23 cellular contexts compared by ENCODE assay signal in genomic region chr3:126005951-126006350, GRCh38. TPM values are rescaled to one million over a fixed set of nuclear protein-coding genes. Genes with fewer than 3 reads are reported as not detected.
DNase-seq lines count a peak whose midpoint lies in the region; ATAC-seq and TF ChIP-seq lines count a peak whose summit lies in the region.
"Had no signal": no experiment of that assay in that cellular context is flagged by ENCODE, and none has a peak within 500 bp of the region (broad histone marks: within the 10 kb centered on the region; RNA-seq: fewer than 3 reads in every experiment).

No MANE protein-coding gene starts in this region.

- no peaks in the 10 kb centered on the region for H3K4me1 Mint-ChIP-seq in activated naive CD8-positive, alpha-beta T cell treated with anti-CD3 and anti-CD28 coated beads, Interleukin-2, amount 50 U/mL, for 24 hours
- H3K4me1 Mint-ChIP-seq: activated naive CD4-positive, alpha-beta T cell treated with anti-CD3 and anti-CD28 coated beads, Interleukin-2, amount 50 U/mL, for 24 hours; CD8-positive, alpha-beta memory T cell; T-helper 17 cell had no signal

- peaks cover 10% of the 10 kb centered on the region for H3K9me3 Mint-ChIP-seq in activated naive CD8-positive, alpha-beta T cell treated with anti-CD3 and anti-CD28 coated beads, Interleukin-2, amount 50 U/mL, for 24 hours

- H3K36me3 Mint-ChIP-seq in activated naive CD8-positive, alpha-beta T cell treated with anti-CD3 and anti-CD28 coated beads, Interleukin-2, amount 50 U/mL, for 24 hours (ENCODE audit: low read depth): peaks cover 21% of the 10 kb centered on the region

- no peak overlapping the region for H3K27ac Mint-ChIP-seq in activated naive CD8-positive, alpha-beta T cell treated with anti-CD3 and anti-CD28 coated beads, Interleukin-2, amount 50 U/mL, for 24 hours
- H3K27ac Mint-ChIP-seq: activated naive CD4-positive, alpha-beta T cell treated with anti-CD3 and anti-CD28 coated beads, Interleukin-2, amount 50 U/mL, for 24 hours; CD8-positive, alpha-beta memory T cell; progenitor cell of endocrine pancreas; T-helper 17 cell had no signal

- H3K27me3 Mint-ChIP-seq in activated naive CD8-positive, alpha-beta T cell treated with anti-CD3 and anti-CD28 coated beads, Interleukin-2, amount 50 U/mL, for 24 hours: no peaks in the 10 kb centered on the region
- H3K27me3 Mint-ChIP-seq: activated naive CD4-positive, alpha-beta T cell treated with anti-CD3 and anti-CD28 coated beads, Interleukin-2, amount 50 U/mL, for 24 hours; CD8-positive, alpha-beta memory T cell; progenitor cell of endocrine pancreas; T-helper 17 cell had no signal

- no peak for ATAC-seq in activated naive CD8-positive, alpha-beta T cell treated with anti-CD3 and anti-CD28 coated beads, Interleukin-2, amount 50 U/mL, for 24 hours
- ATAC-seq in GM21360 (IDR thresholded peaks at IDR 0.05; ENCODE audit: unreplicated experiment): no peak
- ATAC-seq: Panc1, T-helper 17 cell had no signal

- no peak overlapping the region for H3K4me3 ChIP-seq in cardiac fibroblast (replicated peaks in 1 of 2; ENCODE audit: low read depth in 2 of 2, low read length in 2 of 2)
- H3K4me3 ChIP-seq: hepatocyte, stomach, uterus had no signal

- no peak overlapping the region for H3K4me3 Mint-ChIP-seq in activated naive CD8-positive, alpha-beta T cell treated with anti-CD3 and anti-CD28 coated beads, Interleukin-2, amount 50 U/mL, for 24 hours
- H3K4me3 Mint-ChIP-seq: activated naive CD4-positive, alpha-beta T cell treated with anti-CD3 and anti-CD28 coated beads, Interleukin-2, amount 50 U/mL, for 24 hours; CD8-positive, alpha-beta memory T cell; T-helper 17 cell had no signal

- no peak for TF ChIP-seq CTCF in cardiac fibroblast (IDR thresholded peaks at IDR 0.05; ENCODE audit: low read depth, low read length)

- peak; percentile 92 for DNase-seq in EH (ENCODE audit: low read depth)
- DNase-seq in LHCN-M2 (ENCODE audit: low read depth): peak; percentile 36
- peak; percentile 35 to 69 for DNase-seq in cardiac fibroblast (ENCODE audit: low read depth in 2 of 2)
- DNase-seq in kidney tubule cell (ENCODE audit: low spot score): peak; percentile 17
- DNase-seq in effector CD8-positive, alpha-beta T cell (lab: John Stamatoyannopoulos, UW): no peak
- no peak for DNase-seq in activated naive CD8-positive, alpha-beta T cell treated with anti-CD3 and anti-CD28 coated beads, Interleukin-2, amount 50 U/mL, for 24 hours
- DNase-seq in epidermal melanocyte (ENCODE audit: insufficient read length, low spot score): no peak
- DNase-seq: activated CD4-positive, alpha-beta T cell treated with anti-CD3 and anti-CD28 coated beads for 4 hours; CD8-positive, alpha-beta memory T cell; cerebellar nuclear complex; Kasumi-1; NCI-H187; NCI-H524; stimulated activated CD4-positive, alpha-beta T cell treated with anti-CD3 and anti-CD28 coated beads, Interleukin-15, amount 100 ng/mL, for 24 hours; stomach; T-helper 17 cell; uterus had no signal

RNA-seq across cellular contexts. Expression of gene ROPN1B, which starts 37.0 kb away (rescaled TPM):
- not detected in 2 replicates for total RNA-seq in LHCN-M2 (2014; rRNA removed)
- not detected for polyA plus RNA-seq in LHCN-M2 (2012)
- total RNA-seq: CD8-positive, alpha-beta memory T cell; hepatocyte; myocyte; progenitor cell of endocrine pancreas; stomach; T-helper 17 cell had no signal
- polyA plus RNA-seq: CD8-positive, alpha-beta memory T cell; hepatocyte had no signal

Comparison
In these comparisons a context has a peak if more than half of its experiments do, and no peak if none do; other contexts are left out.
1. DNase-seq: peak in EH (single experiment), LHCN-M2 (single experiment), cardiac fibroblast (2 of 2) and kidney tubule cell (single experiment); none in effector CD8-positive, alpha-beta T cell (single experiment), activated naive CD8-positive, alpha-beta T cell treated with anti-CD3 and anti-CD28 coated beads, Interleukin-2, amount 50 U/mL, for 24 hours (single experiment) and epidermal melanocyte (single experiment).